In the genomic region with DNA sequence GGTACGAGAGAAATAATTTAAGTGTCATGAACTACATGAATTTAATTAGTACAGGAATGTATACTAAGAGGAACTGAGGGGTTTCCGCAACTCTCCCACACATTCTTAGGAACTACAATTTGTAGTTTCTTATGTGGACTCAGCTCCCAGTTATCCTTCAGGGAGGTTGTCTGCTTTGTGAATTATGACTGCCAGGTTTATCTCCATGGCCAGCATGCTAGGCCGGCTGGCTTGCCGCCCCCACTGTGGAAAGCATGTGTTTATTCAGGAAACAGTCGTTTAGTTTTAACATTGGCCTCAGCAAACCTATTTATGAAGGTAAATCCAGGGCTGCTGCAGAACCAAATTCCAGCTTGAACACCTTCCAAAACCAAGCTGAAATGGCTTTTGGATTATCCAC, we compare ENCODE assay signal across 24 cellular contexts.
"Had no signal": no experiment of that assay in that cellular context is flagged by ENCODE, and none has a peak within 500 bp of the region (broad histone marks: within the 10 kb centered on the region; RNA-seq: fewer than 3 reads in every experiment).

No MANE protein-coding gene starts in this region.

- H3K27me3 Mint-ChIP-seq: naive thymus-derived CD4-positive, alpha-beta T cell; progenitor cell of endocrine pancreas; stimulated activated memory B cell treated with anti-CD40 and anti-IgM and Interleukin-4, amounts not matched to agents 10 μg/mL and 1 μg/mL and 100 μg/mL, for 72 hours; stimulated activated naive CD8-positive, alpha-beta T cell treated with anti-CD3 and anti-CD28 coated beads, Interleukin-15, amount 100 ng/mL, for 72 hours had no signal

- H3K27ac Mint-ChIP-seq: endodermal cell; immature natural killer cell; naive thymus-derived CD4-positive, alpha-beta T cell; progenitor cell of endocrine pancreas; stimulated activated memory B cell treated with anti-CD40 and anti-IgM and Interleukin-4, amounts not matched to agents 10 μg/mL and 1 μg/mL and 100 μg/mL, for 72 hours; stimulated activated naive CD8-positive, alpha-beta T cell treated with anti-CD3 and anti-CD28 coated beads, Interleukin-15, amount 100 ng/mL, for 72 hours had no signal

- DNase-seq: effector CD4-positive, alpha-beta T cell; endodermal cell; erythroblast; foreskin keratinocyte; immature natural killer cell; left ventricle myocardium superior; naive thymus-derived CD4-positive, alpha-beta T cell; occipital lobe; pancreas; right lobe of liver; spleen; stimulated activated CD4-positive, alpha-beta T cell treated with anti-CD3 and anti-CD28 coated beads, Interleukin-15, amount 100 ng/mL, for 24 hours; stimulated activated CD4-positive, alpha-beta T cell treated with anti-CD3 and anti-CD28 coated beads, Interleukin-1b, Interleukin-23, amount 100 ng/mL, for 48 hours; stimulated activated CD4-positive, alpha-beta T cell treated with anti-CD3 and anti-CD28 coated beads, Interleukin-4, amount 100 ng/mL, for 24 hours; stimulated activated naive CD8-positive, alpha-beta T cell treated with anti-CD3 and anti-CD28 coated beads, Interleukin-15, amount 100 ng/mL, for 72 hours; testis had no signal

- H3K9me3 Mint-ChIP-seq: endodermal cell; stimulated activated memory B cell treated with anti-CD40 and anti-IgM and Interleukin-4, amounts not matched to agents 10 μg/mL and 1 μg/mL and 100 μg/mL, for 72 hours had no signal

- FAIRE-seq: endothelial cell of umbilical vein, keratinocyte, pancreas had no signal

- H3K36me3 ChIP-seq: pancreas, right lobe of liver, spleen, tibial nerve had no signal

- H3K4me1 Mint-ChIP-seq: immature natural killer cell; naive thymus-derived CD4-positive, alpha-beta T cell; stimulated activated memory B cell treated with anti-CD40 and anti-IgM and Interleukin-4, amounts not matched to agents 10 μg/mL and 1 μg/mL and 100 μg/mL, for 72 hours; stimulated activated naive CD8-positive, alpha-beta T cell treated with anti-CD3 and anti-CD28 coated beads, Interleukin-15, amount 100 ng/mL, for 72 hours had no signal

- H3K4me1 ChIP-seq: foreskin keratinocyte, spleen, testis, tibial nerve had no signal

- H3K27me3 ChIP-seq: foreskin keratinocyte, pancreas, right lobe of liver, spleen, testis, tibial nerve had no signal

- H3K4me3 Mint-ChIP-seq: endodermal cell; immature natural killer cell; naive thymus-derived CD4-positive, alpha-beta T cell; neural crest cell; stimulated activated memory B cell treated with anti-CD40 and anti-IgM and Interleukin-4, amounts not matched to agents 10 μg/mL and 1 μg/mL and 100 μg/mL, for 72 hours; stimulated activated naive CD8-positive, alpha-beta T cell treated with anti-CD3 and anti-CD28 coated beads, Interleukin-15, amount 100 ng/mL, for 72 hours had no signal

- ATAC-seq: foreskin keratinocyte; left ventricle myocardium superior; naive thymus-derived CD4-positive, alpha-beta T cell; pancreas; right lobe of liver; stimulated activated memory B cell treated with anti-CD40 and anti-IgM and Interleukin-4, amounts not matched to agents 10 μg/mL and 1 μg/mL and 100 μg/mL, for 72 hours; stimulated activated naive CD8-positive, alpha-beta T cell treated with anti-CD3 and anti-CD28 coated beads, Interleukin-15, amount 100 ng/mL, for 72 hours had no signal

- H3K9me3 ChIP-seq: pancreas, right lobe of liver, testis, tibial nerve had no signal

- H3K4me3 ChIP-seq: coronary artery, lung, pancreas, right lobe of liver, spleen, testis, tibial nerve had no signal

- H3K36me3 Mint-ChIP-seq: immature natural killer cell; naive thymus-derived CD4-positive, alpha-beta T cell; stimulated activated memory B cell treated with anti-CD40 and anti-IgM and Interleukin-4, amounts not matched to agents 10 μg/mL and 1 μg/mL and 100 μg/mL, for 72 hours had no signal

- H3K27ac ChIP-seq: coronary artery, foreskin keratinocyte, pancreas, right lobe of liver, spleen, testis, tibial nerve had no signal
